ENCODE assay signal across 7 cellular contexts in genomic region chr9:108774088-108774487, GRCh38.
A peak's percentile ranks its signal among the peaks of the same experiment; 100 is the strongest.
DNase-seq lines count a peak whose midpoint lies in the region; ATAC-seq, FAIRE-seq and TF ChIP-seq lines count a peak whose summit lies in the region.
"Not testable (repeated sequence)": the region's sequence is repeated elsewhere in the genome, so short reads cannot be mapped to it uniquely, and the experiment has no call there.

No MANE protein-coding gene starts in this region.

- intact Hi-C loops in mammary epithelial cell (cut with micrococcal nuclease) = not testable (repeated sequence)

- BruUV-seq in mammary epithelial cell (replicated peaks; lab: Mats Ljungman, UMichigan) = not testable (repeated sequence)

- H3K4me1 ChIP-seq in GM23248 (ENCODE audit: insufficient read depth); keratinocyte (ENCODE audit: control insufficient read depth, extremely low read depth, insufficient read depth, low read length): not testable (repeated sequence)
- peaks cover 18% of the 10 kb centered on the region for H3K4me1 ChIP-seq in mammary epithelial cell (ENCODE audit: insufficient read depth, low read length)

- not testable (repeated sequence) for H3F3A ChIP-seq in GM23248 (ENCODE audit: insufficient read depth)

- in situ Hi-C loops in GM23248 (cut with MboI) = loop anchor here (25.0 kb wide), 2 partner anchors 487 to 1337 kb away; no protein-coding TSS in a partner anchor
- in situ Hi-C loops in mammary epithelial cell (cut with MboI; ENCODE audit: low sequenced_read_pairs in 2 of 2) = loop anchor here (25.0 kb wide), 2 partner anchors 362 to 1312 kb away; no protein-coding TSS in a partner anchor

- not testable (repeated sequence) for H3K4me3 ChIP-seq in GM23248; mammary epithelial cell (replicated peaks in 1 of 3; ENCODE audit: insufficient read depth in 1 of 3, low read depth in 2 of 3, low read length in 3 of 3); epithelial cell of esophagus (ENCODE audit: low read length); keratinocyte (ENCODE audit: control insufficient read depth in 2 of 3, extremely low read depth in 1 of 3, insufficient read depth in 2 of 3, low read depth in 1 of 3, low read length in 3 of 3)

- H4K20me1 ChIP-seq in GM23248 (ENCODE audit: insufficient read depth); mammary epithelial cell (ENCODE audit: insufficient read depth, low read length); keratinocyte (ENCODE audit: control insufficient read depth, extremely low read depth, insufficient read depth, low read length): not testable (repeated sequence)

- H3K36me3 ChIP-seq in GM23248 (ENCODE audit: low read depth); mammary epithelial cell (ENCODE audit: insufficient read depth, low read length); keratinocyte (ENCODE audit: control insufficient read depth in 2 of 2, extremely low read depth in 1 of 2, insufficient read depth in 2 of 2, low read length in 2 of 2): not testable (repeated sequence)

- peaks cover 59% of the 10 kb centered on the region for H3K27me3 ChIP-seq in GM23248 (replicated peaks; ENCODE audit: insufficient read depth)
- H3K27me3 ChIP-seq in mammary epithelial cell (ENCODE audit: insufficient read depth, low read length); keratinocyte (ENCODE audit: control insufficient read depth, extremely low read depth, insufficient read depth, low read length): not testable (repeated sequence)

- not testable (repeated sequence) for H3K9me2 ChIP-seq in GM23248 (ENCODE audit: insufficient read depth)

- H3K79me2 ChIP-seq in GM23248 (ENCODE audit: insufficient read depth); mammary epithelial cell (ENCODE audit: insufficient read depth, low read length); keratinocyte (ENCODE audit: control insufficient read depth, insufficient read depth, low read length): not testable (repeated sequence)

- dilution Hi-C loops in mammary epithelial cell (cut with HindIII; ENCODE audit: low sequenced_read_pairs); keratinocyte (cut with MboI; ENCODE audit: extremely low pct_ligation_motif_present, low sequenced_read_pairs): not testable (repeated sequence)

- H3K9me3 ChIP-seq in GM23248 (ENCODE audit: low read depth); mammary epithelial cell (replicated peaks; ENCODE audit: insufficient read depth, low read length); keratinocyte (ENCODE audit: control insufficient read depth, low read depth, low read length): not testable (repeated sequence)

- FAIRE-seq in keratinocyte (lab: Jason Lieb, UNC) = peak; percentile 65

- POLR2A ChIA-PET in RWPE1 (lab: Yijun Ruan, JAX; ENCODE audit: low non-redundant PET) = not testable (repeated sequence)

- 79 to 81% methylated on average over 7 of the region's 7 CpGs for WGBS in GM23248 (ENCODE audit: low coverage in 1 of 2, low lambda C conversion rate in 2 of 2, missing lambda C conversion rate in 2 of 2), 2 experiments
- 25% methylated on average over 6 of the region's 7 CpGs for WGBS in mammary epithelial cell (ENCODE audit: low coverage, missing lambda C conversion rate)

- ATAC-seq in esophagus mucosa = peak; percentile 66

- H3K9me1 ChIP-seq in keratinocyte (ENCODE audit: control insufficient read depth, extremely low read depth, insufficient read depth, low read length) = not testable (repeated sequence)

- H3K4me2 ChIP-seq in GM23248 (ENCODE audit: unreplicated experiment); mammary epithelial cell (ENCODE audit: insufficient read depth, low read depth, low read length); keratinocyte (ENCODE audit: control insufficient read depth, extremely low read depth, insufficient read depth, low read depth, low read length): not testable (repeated sequence)

- H3K9ac ChIP-seq in GM23248; mammary epithelial cell (ENCODE audit: insufficient read depth, low read length); keratinocyte (ENCODE audit: control insufficient read depth, extremely low read depth, insufficient read depth, low read length): not testable (repeated sequence)

- DNase-seq in GM23248 (peak; percentile 4), HT1080 (ENCODE audit: low read depth) (peak; percentile 29), RWPE1 (ENCODE audit: low spot score) (peak; percentile 41), mammary epithelial cell (peak; percentile 64), epithelial cell of esophagus (ENCODE audit: low read depth) (peak; percentile 73)
- DNase-seq in keratinocyte (ENCODE audit: low read depth, low spot score) = not testable (repeated sequence)

- TF ChIP-seq CTCF in RWPE1 (conservative IDR thresholded peaks at IDR 0.05; ENCODE audit: low read depth); mammary epithelial cell (conservative IDR thresholded peaks at IDR 0.05 in 1 of 2, IDR thresholded peaks at IDR 0.05 in 1 of 2; ENCODE audit: extremely low read depth in 1 of 2, insufficient read depth in 1 of 2, low read depth in 1 of 2, low read length in 2 of 2); epithelial cell of esophagus (IDR thresholded peaks at IDR 0.05; ENCODE audit: insufficient read depth, low read depth, low read length, missing control alignments); keratinocyte (optimal IDR thresholded peaks at IDR 0.05 in 1 of 3, IDR thresholded peaks at IDR 0.05 in 1 of 3, conservative IDR thresholded peaks at IDR 0.05 in 1 of 3; ENCODE audit: extremely low read depth in 1 of 3, insufficient read depth in 2 of 3, low read length in 3 of 3): not testable (repeated sequence)

- H2AFZ ChIP-seq in GM23248 = not testable (repeated sequence)
- peak overlapping the region; percentile 37 for H2AFZ ChIP-seq in mammary epithelial cell (ENCODE audit: low read depth, low read length)
- H2AFZ ChIP-seq in keratinocyte (ENCODE audit: control insufficient read depth, low read length) = peak overlapping the region; percentile 11

- not testable (repeated sequence) for H3K27ac ChIP-seq in GM23248
- peak overlapping the region; percentile 27 for H3K27ac ChIP-seq in RWPE1
- peak overlapping the region; percentile 4 for H3K27ac ChIP-seq in mammary epithelial cell (ENCODE audit: insufficient read depth, low read depth, low read length)
- H3K27ac ChIP-seq in keratinocyte (ENCODE audit: control insufficient read depth, insufficient read depth, low read length) = peak overlapping the region; percentile 48

- CTCF ChIA-PET in RWPE1 (lab: Yijun Ruan, JAX) = interaction anchor here (1.2 to 1.3 kb wide), 2 partner anchors 11 to 12 kb away, joined by 3 read pairs; no protein-coding TSS in a partner anchor
- CTCF ChIA-PET in mammary epithelial cell (lab: Charles Lee; ENCODE audit: low non-redundant PET) = not testable (repeated sequence)
